Comparison of ENCODE assay signal across 1 cellular context in the genomic region with DNA sequence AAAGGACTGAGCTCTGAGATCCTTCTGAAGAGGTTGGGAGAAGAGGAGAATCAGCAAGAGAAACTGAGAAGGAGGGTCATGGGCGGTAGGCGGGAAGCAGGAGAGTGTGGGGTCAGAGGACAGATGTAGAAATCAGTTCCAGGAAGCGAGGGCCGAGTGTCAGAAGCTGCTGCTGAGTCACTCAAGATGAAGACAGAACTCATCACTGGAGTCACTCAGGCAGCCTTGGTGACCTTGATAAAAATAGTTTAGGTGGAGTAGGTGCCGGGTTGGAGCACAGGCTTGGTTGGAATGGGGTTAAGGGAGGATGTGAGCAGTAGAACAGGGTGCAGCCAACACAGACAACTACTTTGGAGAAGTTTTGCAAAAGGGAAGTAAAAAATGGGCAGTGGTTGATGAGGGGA.
TF ChIP-seq lines count a peak whose summit lies in the region.

No MANE protein-coding gene starts in this region.

TF ChIP-seq in K562, 482 proteins besides CTCF, POLR2A, EP300 and RAD21 (continued from another document and continues in another):
- TF ChIP-seq, protein P1, sequence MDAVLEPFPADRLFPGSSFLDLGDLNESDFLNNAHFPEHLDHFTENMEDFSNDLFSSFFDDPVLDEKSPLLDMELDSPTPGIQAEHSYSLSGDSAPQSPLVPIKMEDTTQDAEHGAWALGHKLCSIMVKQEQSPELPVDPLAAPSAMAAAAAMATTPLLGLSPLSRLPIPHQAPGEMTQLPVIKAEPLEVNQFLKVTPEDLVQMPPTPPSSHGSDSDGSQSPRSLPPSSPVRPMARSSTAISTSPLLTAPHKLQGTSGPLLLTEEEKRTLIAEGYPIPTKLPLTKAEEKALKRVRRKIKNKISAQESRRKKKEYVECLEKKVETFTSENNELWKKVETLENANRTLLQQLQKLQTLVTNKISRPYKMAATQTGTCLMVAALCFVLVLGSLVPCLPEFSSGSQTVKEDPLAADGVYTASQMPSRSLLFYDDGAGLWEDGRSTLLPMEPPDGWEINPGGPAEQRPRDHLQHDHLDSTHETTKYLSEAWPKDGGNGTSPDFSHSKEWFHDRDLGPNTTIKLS (IDR thresholded peaks at IDR 0.05; ENCODE audit: borderline replicate concordance, low read depth) = no peak
- no peak for TF ChIP-seq ZNF764 (CRISPR knock-in tag; IDR thresholded peaks at IDR 0.05; ENCODE audit: low read depth)
- no peak for TF ChIP-seq MYBL2 (IDR thresholded peaks at IDR 0.05; ENCODE audit: low read depth)
- no peak for TF ChIP-seq MYBL2 (CRISPR knock-in tag; IDR thresholded peaks at IDR 0.05; ENCODE audit: borderline replicate concordance)
- TF ChIP-seq RBM22 (IDR thresholded peaks at IDR 0.05; ENCODE audit: low read depth, low read length, poor library complexity, severe bottlenecking) = no peak
- TF ChIP-seq SMARCE1 (IDR thresholded peaks at IDR 0.05) = peak; percentile 91
- TF ChIP-seq ARNT (IDR thresholded peaks at IDR 0.05) = peak in 1 of 2 experiments; percentile 83; a peak in 1 of 4 replicates
- TF ChIP-seq ZNF408 (CRISPR knock-in tag; IDR thresholded peaks at IDR 0.05; ENCODE audit: low read depth) = no peak
- TF ChIP-seq SP1 (CRISPR knock-in tag; IDR thresholded peaks at IDR 0.05) = 0 out of 2 replicates have a peak, but pooled peaks have one; percentile 34
- no peak for TF ChIP-seq TEAD2 (tag; IDR thresholded peaks at IDR 0.05)
- peak; percentile 94 for TF ChIP-seq DPF2 (IDR thresholded peaks at IDR 0.05)
- peak; percentile 92 for TF ChIP-seq GATAD2A (IDR thresholded peaks at IDR 0.05)
- no peak for TF ChIP-seq ZNF121 (CRISPR knock-in tag; conservative IDR thresholded peaks at IDR 0.05)
- TF ChIP-seq, protein P2, sequence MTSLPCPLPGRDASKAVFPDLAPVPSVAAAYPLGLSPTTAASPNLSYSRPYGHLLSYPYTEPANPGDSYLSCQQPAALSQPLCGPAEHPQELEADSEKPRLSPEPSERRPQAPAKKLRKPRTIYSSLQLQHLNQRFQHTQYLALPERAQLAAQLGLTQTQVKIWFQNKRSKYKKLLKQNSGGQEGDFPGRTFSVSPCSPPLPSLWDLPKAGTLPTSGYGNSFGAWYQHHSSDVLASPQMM (CRISPR knock-in tag; IDR thresholded peaks at IDR 0.05) = no peak
- no peak for TF ChIP-seq HEY1 (CRISPR knock-in tag; IDR thresholded peaks at IDR 0.05; ENCODE audit: borderline replicate concordance)
- TF ChIP-seq FIP1L1 (IDR thresholded peaks at IDR 0.05; ENCODE audit: low read depth, low read length, poor library complexity, severe bottlenecking) = no peak
- TF ChIP-seq NFIC (IDR thresholded peaks at IDR 0.05) = peak; percentile 50; the same call in 1 of the 2 replicates
- TF ChIP-seq ARID2 (IDR thresholded peaks at IDR 0.05) = no peak
- no peak for TF ChIP-seq ZC3H8 (IDR thresholded peaks at IDR 0.05)
- TF ChIP-seq U2AF2 (optimal IDR thresholded peaks at IDR 0.05; ENCODE audit: low read depth, low read length) = no peak
- peak; percentile 94 for TF ChIP-seq ZEB2 (IDR thresholded peaks at IDR 0.05)
- TF ChIP-seq, protein P3, sequence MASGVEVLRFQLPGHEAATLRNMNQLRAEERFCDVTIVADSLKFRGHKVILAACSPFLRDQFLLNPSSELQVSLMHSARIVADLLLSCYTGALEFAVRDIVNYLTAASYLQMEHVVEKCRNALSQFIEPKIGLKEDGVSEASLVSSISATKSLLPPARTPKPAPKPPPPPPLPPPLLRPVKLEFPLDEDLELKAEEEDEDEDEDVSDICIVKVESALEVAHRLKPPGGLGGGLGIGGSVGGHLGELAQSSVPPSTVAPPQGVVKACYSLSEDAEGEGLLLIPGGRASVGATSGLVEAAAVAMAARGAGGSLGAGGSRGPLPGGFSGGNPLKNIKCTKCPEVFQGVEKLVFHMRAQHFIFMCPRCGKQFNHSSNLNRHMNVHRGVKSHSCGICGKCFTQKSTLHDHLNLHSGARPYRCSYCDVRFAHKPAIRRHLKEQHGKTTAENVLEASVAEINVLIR (CRISPR knock-in tag; IDR thresholded peaks at IDR 0.05) = no peak
- TF ChIP-seq, protein P4, sequence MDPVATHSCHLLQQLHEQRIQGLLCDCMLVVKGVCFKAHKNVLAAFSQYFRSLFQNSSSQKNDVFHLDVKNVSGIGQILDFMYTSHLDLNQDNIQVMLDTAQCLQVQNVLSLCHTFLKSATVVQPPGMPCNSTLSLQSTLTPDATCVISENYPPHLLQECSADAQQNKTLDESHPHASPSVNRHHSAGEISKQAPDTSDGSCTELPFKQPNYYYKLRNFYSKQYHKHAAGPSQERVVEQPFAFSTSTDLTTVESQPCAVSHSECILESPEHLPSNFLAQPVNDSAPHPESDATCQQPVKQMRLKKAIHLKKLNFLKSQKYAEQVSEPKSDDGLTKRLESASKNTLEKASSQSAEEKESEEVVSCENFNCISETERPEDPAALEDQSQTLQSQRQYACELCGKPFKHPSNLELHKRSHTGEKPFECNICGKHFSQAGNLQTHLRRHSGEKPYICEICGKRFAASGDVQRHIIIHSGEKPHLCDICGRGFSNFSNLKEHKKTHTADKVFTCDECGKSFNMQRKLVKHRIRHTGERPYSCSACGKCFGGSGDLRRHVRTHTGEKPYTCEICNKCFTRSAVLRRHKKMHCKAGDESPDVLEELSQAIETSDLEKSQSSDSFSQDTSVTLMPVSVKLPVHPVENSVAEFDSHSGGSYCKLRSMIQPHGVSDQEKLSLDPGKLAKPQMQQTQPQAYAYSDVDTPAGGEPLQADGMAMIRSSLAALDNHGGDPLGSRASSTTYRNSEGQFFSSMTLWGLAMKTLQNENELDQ (CRISPR knock-in tag; IDR thresholded peaks at IDR 0.05; ENCODE audit: borderline replicate concordance) = no peak
- TF ChIP-seq SOX6 (IDR thresholded peaks at IDR 0.05) = peak; percentile 82
- no peak for TF ChIP-seq ZNF79 (CRISPR knock-in tag; IDR thresholded peaks at IDR 0.05; ENCODE audit: low read depth)
- TF ChIP-seq, protein P5, sequence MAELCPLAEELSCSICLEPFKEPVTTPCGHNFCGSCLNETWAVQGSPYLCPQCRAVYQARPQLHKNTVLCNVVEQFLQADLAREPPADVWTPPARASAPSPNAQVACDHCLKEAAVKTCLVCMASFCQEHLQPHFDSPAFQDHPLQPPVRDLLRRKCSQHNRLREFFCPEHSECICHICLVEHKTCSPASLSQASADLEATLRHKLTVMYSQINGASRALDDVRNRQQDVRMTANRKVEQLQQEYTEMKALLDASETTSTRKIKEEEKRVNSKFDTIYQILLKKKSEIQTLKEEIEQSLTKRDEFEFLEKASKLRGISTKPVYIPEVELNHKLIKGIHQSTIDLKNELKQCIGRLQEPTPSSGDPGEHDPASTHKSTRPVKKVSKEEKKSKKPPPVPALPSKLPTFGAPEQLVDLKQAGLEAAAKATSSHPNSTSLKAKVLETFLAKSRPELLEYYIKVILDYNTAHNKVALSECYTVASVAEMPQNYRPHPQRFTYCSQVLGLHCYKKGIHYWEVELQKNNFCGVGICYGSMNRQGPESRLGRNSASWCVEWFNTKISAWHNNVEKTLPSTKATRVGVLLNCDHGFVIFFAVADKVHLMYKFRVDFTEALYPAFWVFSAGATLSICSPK (IDR thresholded peaks at IDR 0.05; ENCODE audit: borderline replicate concordance) = no peak
- TF ChIP-seq, protein P6, sequence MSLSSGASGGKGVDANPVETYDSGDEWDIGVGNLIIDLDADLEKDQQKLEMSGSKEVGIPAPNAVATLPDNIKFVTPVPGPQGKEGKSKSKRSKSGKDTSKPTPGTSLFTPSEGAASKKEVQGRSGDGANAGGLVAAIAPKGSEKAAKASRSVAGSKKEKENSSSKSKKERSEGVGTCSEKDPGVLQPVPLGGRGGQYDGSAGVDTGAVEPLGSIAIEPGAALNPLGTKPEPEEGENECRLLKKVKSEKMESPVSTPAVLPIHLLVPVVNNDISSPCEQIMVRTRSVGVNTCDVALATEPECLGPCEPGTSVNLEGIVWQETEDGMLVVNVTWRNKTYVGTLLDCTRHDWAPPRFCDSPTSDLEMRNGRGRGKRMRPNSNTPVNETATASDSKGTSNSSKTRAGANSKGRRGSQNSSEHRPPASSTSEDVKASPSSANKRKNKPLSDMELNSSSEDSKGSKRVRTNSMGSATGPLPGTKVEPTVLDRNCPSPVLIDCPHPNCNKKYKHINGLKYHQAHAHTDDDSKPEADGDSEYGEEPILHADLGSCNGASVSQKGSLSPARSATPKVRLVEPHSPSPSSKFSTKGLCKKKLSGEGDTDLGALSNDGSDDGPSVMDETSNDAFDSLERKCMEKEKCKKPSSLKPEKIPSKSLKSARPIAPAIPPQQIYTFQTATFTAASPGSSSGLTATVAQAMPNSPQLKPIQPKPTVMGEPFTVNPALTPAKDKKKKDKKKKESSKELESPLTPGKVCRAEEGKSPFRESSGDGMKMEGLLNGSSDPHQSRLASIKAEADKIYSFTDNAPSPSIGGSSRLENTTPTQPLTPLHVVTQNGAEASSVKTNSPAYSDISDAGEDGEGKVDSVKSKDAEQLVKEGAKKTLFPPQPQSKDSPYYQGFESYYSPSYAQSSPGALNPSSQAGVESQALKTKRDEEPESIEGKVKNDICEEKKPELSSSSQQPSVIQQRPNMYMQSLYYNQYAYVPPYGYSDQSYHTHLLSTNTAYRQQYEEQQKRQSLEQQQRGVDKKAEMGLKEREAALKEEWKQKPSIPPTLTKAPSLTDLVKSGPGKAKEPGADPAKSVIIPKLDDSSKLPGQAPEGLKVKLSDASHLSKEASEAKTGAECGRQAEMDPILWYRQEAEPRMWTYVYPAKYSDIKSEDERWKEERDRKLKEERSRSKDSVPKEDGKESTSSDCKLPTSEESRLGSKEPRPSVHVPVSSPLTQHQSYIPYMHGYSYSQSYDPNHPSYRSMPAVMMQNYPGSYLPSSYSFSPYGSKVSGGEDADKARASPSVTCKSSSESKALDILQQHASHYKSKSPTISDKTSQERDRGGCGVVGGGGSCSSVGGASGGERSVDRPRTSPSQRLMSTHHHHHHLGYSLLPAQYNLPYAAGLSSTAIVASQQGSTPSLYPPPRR (CRISPR knock-in tag; IDR thresholded peaks at IDR 0.05; ENCODE audit: borderline replicate concordance) = no peak
- TF ChIP-seq HDGF (IDR thresholded peaks at IDR 0.05) = no peak
- no peak for TF ChIP-seq KAT2B (IDR thresholded peaks at IDR 0.05; ENCODE audit: low read depth, low read length)
- no peak for TF ChIP-seq ZNF780A (CRISPR knock-in tag; IDR thresholded peaks at IDR 0.05)
- TF ChIP-seq CBX2 (IDR thresholded peaks at IDR 0.05; ENCODE audit: insufficient read depth, low read length, poor library complexity, severe bottlenecking) = no peak
- TF ChIP-seq HDAC2 (IDR thresholded peaks at IDR 0.05) = peak; percentile 97
- TF ChIP-seq POU5F1 (IDR thresholded peaks at IDR 0.05; ENCODE audit: borderline replicate concordance, low read depth, low read length, partially characterized antibody) = no peak
- no peak for TF ChIP-seq MCM7 (IDR thresholded peaks at IDR 0.05)
- no peak; a peak in 2 of 4 replicates for TF ChIP-seq ETV6 (IDR thresholded peaks at IDR 0.05; ENCODE audit: borderline replicate concordance in 1 of 2, low read depth in 2 of 2, low read length in 1 of 2)
- no peak for TF ChIP-seq ETV6 (CRISPR knock-in tag; IDR thresholded peaks at IDR 0.05; ENCODE audit: borderline replicate concordance)
- TF ChIP-seq MTA3 (IDR thresholded peaks at IDR 0.05; ENCODE audit: borderline replicate concordance) = 0 out of 2 replicates have a peak, but pooled peaks have one; percentile 64
- no peak for TF ChIP-seq TCF7 (IDR thresholded peaks at IDR 0.05; ENCODE audit: borderline replicate concordance)
- TF ChIP-seq CXXC5 (CRISPR knock-in tag; IDR thresholded peaks at IDR 0.05) = peak; percentile 69
- TF ChIP-seq, protein P7, sequence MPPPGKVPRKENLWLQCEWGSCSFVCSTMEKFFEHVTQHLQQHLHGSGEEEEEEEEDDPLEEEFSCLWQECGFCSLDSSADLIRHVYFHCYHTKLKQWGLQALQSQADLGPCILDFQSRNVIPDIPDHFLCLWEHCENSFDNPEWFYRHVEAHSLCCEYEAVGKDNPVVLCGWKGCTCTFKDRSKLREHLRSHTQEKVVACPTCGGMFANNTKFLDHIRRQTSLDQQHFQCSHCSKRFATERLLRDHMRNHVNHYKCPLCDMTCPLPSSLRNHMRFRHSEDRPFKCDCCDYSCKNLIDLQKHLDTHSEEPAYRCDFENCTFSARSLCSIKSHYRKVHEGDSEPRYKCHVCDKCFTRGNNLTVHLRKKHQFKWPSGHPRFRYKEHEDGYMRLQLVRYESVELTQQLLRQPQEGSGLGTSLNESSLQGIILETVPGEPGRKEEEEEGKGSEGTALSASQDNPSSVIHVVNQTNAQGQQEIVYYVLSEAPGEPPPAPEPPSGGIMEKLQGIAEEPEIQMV (tag; conservative IDR thresholded peaks at IDR 0.05; ENCODE audit: low read depth) = no peak
- TF ChIP-seq MEIS2 (IDR thresholded peaks at IDR 0.05; ENCODE audit: partially characterized antibody) = peak; percentile 92
- no peak for TF ChIP-seq PHTF2 (CRISPR knock-in tag; IDR thresholded peaks at IDR 0.05)
- TF ChIP-seq BRD4 (IDR thresholded peaks at IDR 0.05) = no peak
- TF ChIP-seq, protein P8, sequence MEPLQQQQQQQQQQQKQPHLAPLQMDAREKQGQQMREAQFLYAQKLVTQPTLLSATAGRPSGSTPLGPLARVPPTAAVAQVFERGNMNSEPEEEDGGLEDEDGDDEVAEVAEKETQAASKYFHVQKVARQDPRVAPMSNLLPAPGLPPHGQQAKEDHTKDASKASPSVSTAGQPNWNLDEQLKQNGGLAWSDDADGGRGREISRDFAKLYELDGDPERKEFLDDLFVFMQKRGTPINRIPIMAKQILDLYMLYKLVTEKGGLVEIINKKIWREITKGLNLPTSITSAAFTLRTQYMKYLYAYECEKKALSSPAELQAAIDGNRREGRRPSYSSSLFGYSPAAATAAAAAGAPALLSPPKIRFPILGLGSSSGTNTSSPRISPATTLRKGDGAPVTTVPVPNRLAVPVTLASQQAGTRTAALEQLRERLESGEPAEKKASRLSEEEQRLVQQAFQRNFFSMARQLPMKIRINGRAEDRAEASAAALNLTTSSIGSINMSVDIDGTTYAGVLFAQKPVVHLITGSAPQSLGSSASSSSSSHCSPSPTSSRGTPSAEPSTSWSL (CRISPR knock-in tag; IDR thresholded peaks at IDR 0.05; ENCODE audit: borderline replicate concordance) = no peak
- TF ChIP-seq SRSF1 (IDR thresholded peaks at IDR 0.05; ENCODE audit: low read depth, low read length) = no peak
- TF ChIP-seq FOSL1 (tag; conservative IDR thresholded peaks at IDR 0.05) = peak; percentile 87
- no peak for TF ChIP-seq CBX5 (IDR thresholded peaks at IDR 0.05; ENCODE audit: borderline replicate concordance, low read depth)
- no peak for TF ChIP-seq KLF1 (tag; IDR thresholded peaks at IDR 0.05)
- TF ChIP-seq ZNF444 (CRISPR knock-in tag; IDR thresholded peaks at IDR 0.05) = no peak
- no peak; the same call in 1 of the 2 replicates for TF ChIP-seq LARP7 (IDR thresholded peaks at IDR 0.05)
- TF ChIP-seq, protein P9, sequence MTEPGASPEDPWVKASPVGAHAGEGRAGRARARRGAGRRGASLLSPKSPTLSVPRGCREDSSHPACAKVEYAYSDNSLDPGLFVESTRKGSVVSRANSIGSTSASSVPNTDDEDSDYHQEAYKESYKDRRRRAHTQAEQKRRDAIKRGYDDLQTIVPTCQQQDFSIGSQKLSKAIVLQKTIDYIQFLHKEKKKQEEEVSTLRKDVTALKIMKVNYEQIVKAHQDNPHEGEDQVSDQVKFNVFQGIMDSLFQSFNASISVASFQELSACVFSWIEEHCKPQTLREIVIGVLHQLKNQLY (CRISPR knock-in tag; conservative IDR thresholded peaks at IDR 0.05) = no peak
- no peak for TF ChIP-seq NCOA2 (IDR thresholded peaks at IDR 0.05; ENCODE audit: partially characterized antibody in 2 of 2)
